Comparison of ENCODE assay signal across 21 cellular contexts in genomic region chr2:86746903-86747302, GRCh38. TPM values are rescaled to one million over a fixed set of nuclear protein-coding genes. Genes with fewer than 3 reads are reported as not detected.
DNase-seq lines count a peak whose midpoint lies in the region; ATAC-seq, FAIRE-seq and TF ChIP-seq lines count a peak whose summit lies in the region.
"Had no signal": no experiment of that assay in that cellular context is flagged by ENCODE, and none has a peak within 500 bp of the region (broad histone marks: within the 10 kb centered on the region; RNA-seq: fewer than 3 reads in every experiment).

No MANE protein-coding gene starts in this region.

- FAIRE-seq in kidney (lab: Jason Lieb, UNC) (no peak), urothelium cell line (lab: Jason Lieb, UNC) (no peak)

- POLR2A ChIA-PET in MCF 10A (lab: Yijun Ruan, JAX): no interaction called here
- POLR2A ChIA-PET in naive thymus-derived CD8-positive, alpha-beta T cell (lab: Charles Lee): no interaction called here
- POLR2A ChIA-PET in naive thymus-derived CD4-positive, alpha-beta T cell (lab: Charles Lee): no interaction called here

- no peak for TF ChIP-seq POLR2A in breast epithelium (IDR thresholded peaks at IDR 0.05)

- no peak overlapping the region for H3K4me3 ChIP-seq in breast epithelium
- H3K4me3 ChIP-seq in kidney (ENCODE audit: low read length in 2 of 2): no peak overlapping the region
- no peak overlapping the region for H3K4me3 ChIP-seq in naive thymus-derived CD4-positive, alpha-beta T cell (ENCODE audit: low read length)
- H3K4me3 ChIP-seq: MG63, skin epidermis had no signal

- no peak for DNase-seq in MCF 10A (ENCODE audit: unreplicated experiment)
- no peak for DNase-seq in breast epithelium (ENCODE audit: low spot score in 2 of 2)
- DNase-seq in naive thymus-derived CD8-positive, alpha-beta T cell: no peak
- DNase-seq in kidney: no peak
- DNase-seq in naive thymus-derived CD4-positive, alpha-beta T cell: no peak
- no peak for DNase-seq in urothelium cell line (ENCODE audit: low spot score)
- DNase-seq: activated CD8-positive, alpha-beta memory T cell treated with anti-CD3 and anti-CD28 coated beads, Interleukin-2, amount 50 U/mL, for 4 hours; activated naive CD4-positive, alpha-beta T cell; CD4-positive, alpha-beta memory T cell; DMS79 treated with DMSO at 0.1 percent for 48 hours; left ventricle myocardium superior; MG63; NCI-H1436 treated with DMSO at 0.1 percent for 48 hours; NCI-H226; stimulated activated CD8-positive, alpha-beta memory T cell treated with anti-CD3 and anti-CD28 coated beads, Interleukin-4, amount 100 ng/mL, for 48 hours had no signal

- no peak for TF ChIP-seq CTCF in MCF 10A (IDR thresholded peaks at IDR 0.05; ENCODE audit: unreplicated experiment)
- no peak for TF ChIP-seq CTCF in breast epithelium (IDR thresholded peaks at IDR 0.05)
- no peak for TF ChIP-seq CTCF in brain (conservative IDR thresholded peaks at IDR 0.05)
- no peak for TF ChIP-seq CTCF in kidney (IDR thresholded peaks at IDR 0.05; ENCODE audit: borderline replicate concordance, extremely low read depth, insufficient read depth)

- H3K9ac ChIP-seq in kidney (ENCODE audit: low read length in 2 of 2): no peak overlapping the region

- H3K9me3 Mint-ChIP-seq in MCF 10A (ENCODE audit: unreplicated experiment): peaks cover 8% of the 10 kb centered on the region
- peaks cover 14 to 39% (median 27%) of the 10 kb centered on the region in 5 experiments for H3K9me3 Mint-ChIP-seq in brain
- peaks cover 0 to 18% (median 5%) of the 10 kb centered on the region in 9 donors for H3K9me3 Mint-ChIP-seq in naive thymus-derived CD8-positive, alpha-beta T cell
- H3K9me3 Mint-ChIP-seq in naive thymus-derived CD4-positive, alpha-beta T cell: peaks cover 0 to 16% (median 4%) of the 10 kb centered on the region in 11 donors

- H3K27me3 Mint-ChIP-seq in MCF 10A (ENCODE audit: insufficient read depth, unreplicated experiment) (no peaks in the 10 kb centered on the region), brain (no peaks in the 10 kb centered on the region)
- H3K27me3 Mint-ChIP-seq in naive thymus-derived CD8-positive, alpha-beta T cell: no peaks in the 10 kb centered on the region
- no peaks in the 10 kb centered on the region for H3K27me3 Mint-ChIP-seq in naive thymus-derived CD4-positive, alpha-beta T cell
- H3K27me3 Mint-ChIP-seq: CD4-positive, alpha-beta memory T cell; progenitor cell of endocrine pancreas had no signal

- H3K4me3 Mint-ChIP-seq in MCF 10A (ENCODE audit: unreplicated experiment) (no peak overlapping the region), brain (peak overlapping the region in 3 of 5 experiments; percentile 5 to 25 (median 21))
- no peak overlapping the region for H3K4me3 Mint-ChIP-seq in naive thymus-derived CD8-positive, alpha-beta T cell
- H3K4me3 Mint-ChIP-seq in naive thymus-derived CD4-positive, alpha-beta T cell: peak overlapping the region in 1 of 10 donors; percentile 9
- H3K4me3 Mint-ChIP-seq: CD4-positive, alpha-beta memory T cell had no signal

- H3K9me3 ChIP-seq in breast epithelium (peaks cover 0 to 10% of the 10 kb centered on the region in 2 donors), kidney (ENCODE audit: control insufficient read depth in 1 of 2, low read length in 2 of 2) (peaks cover 0 to 5% of the 10 kb centered on the region in 2 donors)
- H3K9me3 ChIP-seq in naive thymus-derived CD4-positive, alpha-beta T cell (ENCODE audit: control insufficient read depth in 2 of 3, low read length in 3 of 3): no peaks in the 10 kb centered on the region

- H3K4me1 Mint-ChIP-seq in MCF 10A (ENCODE audit: insufficient read depth, unreplicated experiment) (peaks cover 24% of the 10 kb centered on the region), brain (peaks cover 61% of the 10 kb centered on the region)
- H3K4me1 Mint-ChIP-seq in naive thymus-derived CD8-positive, alpha-beta T cell: peaks cover 32 to 69% (median 61%) of the 10 kb centered on the region in 4 donors
- H3K4me1 Mint-ChIP-seq in naive thymus-derived CD4-positive, alpha-beta T cell: peaks cover 23 to 64% (median 51%) of the 10 kb centered on the region in 7 donors

- intact Hi-C loops in MCF 10A (cut with micrococcal nuclease): no loop called here
- intact Hi-C loops in breast epithelium (cut with DNase I; ENCODE audit: low total_unique reads): no loop called here
- intact Hi-C loops in kidney (cut with DNase I): no loop called here
- intact Hi-C loops in naive thymus-derived CD4-positive, alpha-beta T cell (cut with micrococcal nuclease): no loop called here

- CTCF ChIA-PET in MCF 10A (lab: Yijun Ruan, JAX): interaction anchor here (0.5 to 1.3 kb wide), 2 partner anchors 17 to 349 kb away, joined by 3 read pairs; no protein-coding TSS in a partner anchor
- CTCF ChIA-PET in naive thymus-derived CD4-positive, alpha-beta T cell (lab: Charles Lee): no interaction called here

- peaks cover 19% of the 10 kb centered on the region for H3K36me3 Mint-ChIP-seq in MCF 10A (ENCODE audit: insufficient read depth, unreplicated experiment)
- H3K36me3 Mint-ChIP-seq in brain: peaks cover 85% of the 10 kb centered on the region
- H3K36me3 Mint-ChIP-seq in naive thymus-derived CD8-positive, alpha-beta T cell: peaks cover 16 to 72% (median 38%) of the 10 kb centered on the region in 3 donors
- peaks cover 6 to 68% (median 38%) of the 10 kb centered on the region in 5 donors for H3K36me3 Mint-ChIP-seq in naive thymus-derived CD4-positive, alpha-beta T cell

- peak overlapping the region; percentile 64 for H3K27ac Mint-ChIP-seq in MCF 10A (ENCODE audit: low read depth, unreplicated experiment)
- H3K27ac Mint-ChIP-seq in brain: peak overlapping the region; percentile 6 to 99 (median 63)
- H3K27ac Mint-ChIP-seq in naive thymus-derived CD8-positive, alpha-beta T cell: peak overlapping the region in 8 of 10 donors; percentile 1 to 63 (median 14)
- peak overlapping the region in 2 of 9 donors; percentile 1 to 6 for H3K27ac Mint-ChIP-seq in naive thymus-derived CD4-positive, alpha-beta T cell
- H3K27ac Mint-ChIP-seq: progenitor cell of endocrine pancreas had no signal

- H3K36me3 ChIP-seq in breast epithelium (no peaks in the 10 kb centered on the region), kidney (ENCODE audit: control insufficient read depth in 1 of 2, insufficient read depth in 2 of 2, low read length in 2 of 2) (no peaks in the 10 kb centered on the region)
- peaks cover 0 to 20% (median 7%) of the 10 kb centered on the region in 3 experiments for H3K36me3 ChIP-seq in naive thymus-derived CD4-positive, alpha-beta T cell (ENCODE audit: control insufficient read depth in 2 of 3, insufficient read depth in 3 of 3, low read length in 3 of 3)

- no peaks in the 10 kb centered on the region for H3K4me1 ChIP-seq in breast epithelium
- H3K4me1 ChIP-seq in kidney (ENCODE audit: control insufficient read depth in 1 of 2, insufficient read depth in 1 of 2, low read depth in 1 of 2, low read length in 2 of 2): no peaks in the 10 kb centered on the region
- no peaks in the 10 kb centered on the region for H3K4me1 ChIP-seq in naive thymus-derived CD4-positive, alpha-beta T cell (ENCODE audit: control insufficient read depth in 2 of 2, insufficient read depth in 2 of 2, low read length in 2 of 2)

- no peak for ATAC-seq in naive thymus-derived CD8-positive, alpha-beta T cell
- ATAC-seq in naive thymus-derived CD4-positive, alpha-beta T cell: no peak
- no peak for ATAC-seq in GM19463 (IDR thresholded peaks at IDR 0.05; ENCODE audit: unreplicated experiment)

- BruUV-seq in MCF 10A (replicated peaks; lab: Mats Ljungman, UMichigan): no TSS peak

- H3K27ac ChIP-seq in breast epithelium (no peak overlapping the region), kidney (ENCODE audit: low read depth in 2 of 2, low read length in 2 of 2) (no peak overlapping the region)
- H3K27ac ChIP-seq in naive thymus-derived CD4-positive, alpha-beta T cell (ENCODE audit: low read depth, low read length): no peak overlapping the region
- H3K27ac ChIP-seq: RWPE1 had no signal

- no peaks in the 10 kb centered on the region for H3K27me3 ChIP-seq in breast epithelium
- H3K27me3 ChIP-seq in naive thymus-derived CD4-positive, alpha-beta T cell (ENCODE audit: control insufficient read depth in 2 of 2, insufficient read depth in 2 of 2, low read length in 2 of 2): no peaks in the 10 kb centered on the region
- H3K27me3 ChIP-seq: MG63 had no signal

RNA-seq across cellular contexts. Expression of gene RMND5A, which starts 26.8 kb away (rescaled TPM):
- 41.0 and 46.7 TPM in 2 replicates for total RNA-seq in MCF 10A (2022)
- 10 to 100 TPM; 41.6 to 61.6 (median 44.3) TPM for total RNA-seq in breast epithelium
- polyA plus RNA-seq in brain (ENCODE audit: insufficient read depth, low read depth, low replicate concordance): 22.5 TPM
- total RNA-seq in naive thymus-derived CD8-positive, alpha-beta T cell: 10 to 100 TPM; 40.7 to 46.6 TPM
- polyA plus RNA-seq in naive thymus-derived CD8-positive, alpha-beta T cell: 10 to 100 TPM; 16.4 to 22.2 (median 21.6) TPM
- 33.6 TPM for total RNA-seq in kidney
- 13.9 TPM for polyA plus RNA-seq in kidney (ENCODE audit: insufficient read depth, low read depth, low replicate concordance)
- total RNA-seq in naive thymus-derived CD4-positive, alpha-beta T cell: 10 to 100 TPM; 24.3 to 42.5 (median 32.0) TPM
- polyA plus RNA-seq in naive thymus-derived CD4-positive, alpha-beta T cell: 10 to 100 TPM; 13.0 to 13.9 TPM

RNA-seq across cellular contexts. Expression of gene CD8A, which starts 43.8 kb away (rescaled TPM):
- total RNA-seq in MCF 10A (2022): not detected in 2 replicates
- 1 to 10 TPM in 2 of 3 donors, under 1 TPM in 1; 0.96 to 3.2 (median 2.0) TPM for total RNA-seq in breast epithelium
- polyA plus RNA-seq in brain (ENCODE audit: insufficient read depth, low read depth, low replicate concordance): 2.7 TPM
- 100 to 1,000 TPM; 272 to 273 TPM for total RNA-seq in naive thymus-derived CD8-positive, alpha-beta T cell
- polyA plus RNA-seq in naive thymus-derived CD8-positive, alpha-beta T cell: 1,000 to 10,000 TPM in 1 of 3 donors, 100 to 1,000 TPM in 2; 885 to 1,018 (median 934) TPM
- 5.9 TPM for total RNA-seq in kidney
- 0.65 TPM for polyA plus RNA-seq in kidney (ENCODE audit: insufficient read depth, low read depth, low replicate concordance)
- 10 to 100 TPM in 1 of 5 experiments, 1 to 10 TPM in 4; 1.4 to 56.0 (median 2.0) TPM for total RNA-seq in naive thymus-derived CD4-positive, alpha-beta T cell
- polyA plus RNA-seq in naive thymus-derived CD4-positive, alpha-beta T cell: under 1 TPM; 0.16 to 0.76 TPM
- total RNA-seq: epithelial cell of proximal tubule had no signal

Comparison
In these comparisons a context has a peak if more than half of its experiments do, and no peak if none do; other contexts are left out.
1. H3K4me3 Mint-ChIP-seq: peak in brain (3 of 5); none in MCF 10A (single experiment) and naive thymus-derived CD8-positive, alpha-beta T cell (0 of 10).
2. RNA of gene CD8A, which starts 43.8 kb away (total RNA-seq): 272 to 273 TPM in naive thymus-derived CD8-positive, alpha-beta T cell; 5.9 TPM in kidney (single experiment), 1.4 to 56.0 TPM in naive thymus-derived CD4-positive, alpha-beta T cell, 0.96 to 3.2 TPM in breast epithelium and not detected in MCF 10A; every median in the first group is over 4 times any median in the second.